In genomic region chr3:40763812-40764211, GRCh38 we compare ENCODE assay signal across 23 cellular contexts.
DNase-seq lines count a peak whose midpoint lies in the region; ATAC-seq, FAIRE-seq and TF ChIP-seq lines count a peak whose summit lies in the region.
"Had no signal": no experiment of that assay in that cellular context is flagged by ENCODE, and none has a peak within 500 bp of the region (broad histone marks: within the 10 kb centered on the region; RNA-seq: fewer than 3 reads in every experiment).

No MANE protein-coding gene starts in this region.

- H3F3A ChIP-seq in GM23338 (replicated peaks; ENCODE audit: low read depth) (no peaks in the 10 kb centered on the region), GM23248 (ENCODE audit: insufficient read depth) (no peaks in the 10 kb centered on the region)

- CTCF ChIA-PET in K562 (lab: Yijun Ruan, JAX; ENCODE audit: low intra/inter-chr PET ratio): no interaction called here

- WGBS in K562 (ENCODE audit: insufficient coverage, low coverage, missing lambda C conversion rate): 0% methylated on average over 4 of the region's 4 CpGs
- 41 to 43% methylated on average over 4 of the region's 4 CpGs for WGBS in GM23248 (ENCODE audit: low coverage in 1 of 2, low lambda C conversion rate in 2 of 2, missing lambda C conversion rate in 2 of 2), 2 experiments

- POLR2A ChIA-PET in K562 (lab: Yijun Ruan, JAX): no interaction called here

- peaks cover 18% of the 10 kb centered on the region; the same call in 2 of the 3 replicates for H3K9me3 Mint-ChIP-seq in GM23338

- H4K20me1 ChIP-seq in GM23338 (replicated peaks; ENCODE audit: insufficient read depth) (no peaks in the 10 kb centered on the region), Karpas-422 (ENCODE audit: insufficient read depth, low read depth, low read length) (no peaks in the 10 kb centered on the region), OCI-LY3 (ENCODE audit: insufficient read depth, low read length) (no peaks in the 10 kb centered on the region), K562 (replicated peaks; ENCODE audit: control insufficient read depth, insufficient read depth, low read length) (no peaks in the 10 kb centered on the region), GM23248 (ENCODE audit: insufficient read depth) (no peaks in the 10 kb centered on the region)

- no peaks in the 10 kb centered on the region for H3K27me3 ChIP-seq in GM23338 (ENCODE audit: insufficient read depth)
- no peaks in the 10 kb centered on the region for H3K27me3 ChIP-seq in Karpas-422 (ENCODE audit: low read length)
- H3K27me3 ChIP-seq in OCI-LY3 (ENCODE audit: low read depth, low read length): no peaks in the 10 kb centered on the region
- H3K27me3 ChIP-seq in K562 (ENCODE audit: control insufficient read depth in 2 of 2, insufficient read depth in 2 of 2, low read length in 2 of 2): no peaks in the 10 kb centered on the region
- no peaks in the 10 kb centered on the region for H3K27me3 ChIP-seq in GM23248 (replicated peaks; ENCODE audit: insufficient read depth)

- H3K27me3 Mint-ChIP-seq in GM23338 (ENCODE audit: insufficient read depth, low read depth, poor library complexity): no peaks in the 10 kb centered on the region

- no peaks in the 10 kb centered on the region for H3K4me1 ChIP-seq in GM23338 (ENCODE audit: insufficient read depth)
- no peaks in the 10 kb centered on the region for H3K4me1 ChIP-seq in Karpas-422 (ENCODE audit: low read length)
- peaks cover 52% of the 10 kb centered on the region for H3K4me1 ChIP-seq in OCI-LY3 (ENCODE audit: low read length)
- H3K4me1 ChIP-seq in K562 (replicated peaks in 1 of 2; ENCODE audit: control insufficient read depth in 2 of 2, insufficient read depth in 2 of 2, low read length in 2 of 2): no peaks in the 10 kb centered on the region
- no peaks in the 10 kb centered on the region for H3K4me1 ChIP-seq in GM23248 (ENCODE audit: insufficient read depth)

- TF ChIP-seq POLR2A in K562 (conservative IDR thresholded peaks at IDR 0.05): no peak

- H3K9me3 ChIP-seq in Karpas-422 (ENCODE audit: low read length): no peaks in the 10 kb centered on the region
- H3K9me3 ChIP-seq in OCI-LY3 (ENCODE audit: insufficient read depth, low read length): peaks cover 4% of the 10 kb centered on the region; the same call in 1 of the 2 replicates
- H3K9me3 ChIP-seq in K562 (replicated peaks; ENCODE audit: control insufficient read depth, insufficient read depth, low read depth, low read length): no peaks in the 10 kb centered on the region
- H3K9me3 ChIP-seq in GM23248 (ENCODE audit: low read depth): no peaks in the 10 kb centered on the region

- in situ Hi-C loops in K562 (cut with MboI): no loop called here
- in situ Hi-C loops in GM23248 (cut with MboI): no loop called here

- H3K9me1 ChIP-seq in K562 (ENCODE audit: control insufficient read depth, insufficient read depth, low read length): no peaks in the 10 kb centered on the region

- no peak overlapping the region for H3K4me3 Mint-ChIP-seq in GM23338
- H3K4me3 Mint-ChIP-seq: CD8-positive, alpha-beta T cell; H9; HFFc6; T-helper 2 cell treated with Interferon-gamma antibody and Interleukin-4, amounts not matched to agents 5 μg/mL and 100 μg/mL, for 36 hours had no signal

- TF ChIP-seq EP300 in K562 (IDR thresholded peaks at IDR 0.05; ENCODE audit: low read length): no peak

- H3K27ac ChIP-seq in GM23338 (ENCODE audit: low read depth): no peak overlapping the region
- H3K27ac ChIP-seq in Karpas-422 (ENCODE audit: low read length): no peak overlapping the region
- no peak overlapping the region for H3K27ac ChIP-seq in OCI-LY3 (ENCODE audit: low read length)
- no peak overlapping the region for H3K27ac ChIP-seq in K562 (ENCODE audit: extremely low read depth, low read depth, low read length)
- no peak overlapping the region for H3K27ac ChIP-seq in GM23248
- H3K27ac ChIP-seq: KMS-11, RWPE1 had no signal

- no peak overlapping the region for H3K27ac Mint-ChIP-seq in GM23338
- H3K27ac Mint-ChIP-seq: CD8-positive, alpha-beta T cell; H9; HFFc6; T-helper 2 cell treated with Interferon-gamma antibody and Interleukin-4, amounts not matched to agents 5 μg/mL and 100 μg/mL, for 36 hours had no signal

- H3K4me3 ChIP-seq in GM23338: no peak overlapping the region
- H3K4me3 ChIP-seq in Karpas-422 (ENCODE audit: low read length): no peak overlapping the region
- H3K4me3 ChIP-seq in OCI-LY3 (ENCODE audit: low read length): no peak overlapping the region
- H3K4me3 ChIP-seq in K562: no peak overlapping the region
- no peak overlapping the region for H3K4me3 ChIP-seq in GM23248

- ATAC-seq in GM23338 (no peak), K562 (peak; percentile 69; the same call in 2 of the 3 replicates)
- ATAC-seq: CD8-positive, alpha-beta T cell had no signal

- no peaks in the 10 kb centered on the region; the same call in 2 of the 3 replicates for H3K36me3 Mint-ChIP-seq in GM23338 (ENCODE audit: low read depth)
- H3K36me3 Mint-ChIP-seq: CD8-positive, alpha-beta T cell had no signal

- peak; percentile 21 for DNase-seq in GM23338 (ENCODE audit: low spot score)
- peak; percentile 57 for DNase-seq in Karpas-422
- no peak for DNase-seq in K562 (ENCODE audit: extremely low read depth in 1 of 4, low spot score in 3 of 4)
- DNase-seq in NCI-H526 treated with DMSO at 0.1 percent for 48 hours (lab: John Stamatoyannopoulos, UW): no peak
- no peak for DNase-seq in GM23248
- no peak for DNase-seq in foreskin melanocyte
- DNase-seq: C1 segment of cervical spinal cord; Calu3; CD8-positive, alpha-beta T cell; DND-41; H9; HFFc6; NCI-H2029; NCI-H446 treated with DMSO at 0.1 percent for 48 hours; NCI-H526; SHP77; T-helper 1 cell had no signal

- H3K4me2 ChIP-seq in GM23338: no peak overlapping the region
- no peak overlapping the region for H3K4me2 ChIP-seq in Karpas-422 (ENCODE audit: low read depth, low read length, poor library complexity, severe bottlenecking)
- peak overlapping the region; percentile 15; the same call in 1 of the 2 replicates for H3K4me2 ChIP-seq in OCI-LY3 (ENCODE audit: low read length)
- H3K4me2 ChIP-seq in K562 (ENCODE audit: insufficient read depth, low read length): no peak overlapping the region
- H3K4me2 ChIP-seq in GM23248 (ENCODE audit: unreplicated experiment): no peak overlapping the region
- H3K4me2 ChIP-seq: KMS-11 had no signal

- H3K79me2 ChIP-seq in GM23338 (replicated peaks; ENCODE audit: insufficient read depth) (no peaks in the 10 kb centered on the region), Karpas-422 (ENCODE audit: low read length) (no peaks in the 10 kb centered on the region), OCI-LY3 (ENCODE audit: low read length) (no peaks in the 10 kb centered on the region), K562 (ENCODE audit: control insufficient read depth, insufficient read depth, low read length) (no peaks in the 10 kb centered on the region), GM23248 (ENCODE audit: insufficient read depth) (no peaks in the 10 kb centered on the region)

- intact Hi-C loops in K562 (cut with micrococcal nuclease): no loop called here

- no peak for TF ChIP-seq RAD21 in K562 (CRISPR knock-in tag; conservative IDR thresholded peaks at IDR 0.05 in 1 of 2, IDR thresholded peaks at IDR 0.05 in 1 of 2)

- H3K36me3 ChIP-seq in GM23338 (ENCODE audit: insufficient read depth) (no peaks in the 10 kb centered on the region; the same call in 1 of the 2 replicates), Karpas-422 (ENCODE audit: insufficient read depth, low read length) (no peaks in the 10 kb centered on the region), OCI-LY3 (replicated peaks; ENCODE audit: low read depth, low read length) (peaks cover 4% of the 10 kb centered on the region), K562 (ENCODE audit: control insufficient read depth, insufficient read depth, low read length) (no peaks in the 10 kb centered on the region), GM23248 (ENCODE audit: low read depth) (no peaks in the 10 kb centered on the region)

- H2AFZ ChIP-seq in GM23338 (no peak overlapping the region), Karpas-422 (ENCODE audit: low read length) (no peak overlapping the region), OCI-LY3 (ENCODE audit: low read depth, low read length) (no peak overlapping the region), K562 (ENCODE audit: low read depth, low read length) (no peak overlapping the region), GM23248 (no peak overlapping the region)

- no peak for TF ChIP-seq CTCF in GM23338 (conservative IDR thresholded peaks at IDR 0.05; ENCODE audit: low read depth in 2 of 2)
- TF ChIP-seq CTCF in OCI-LY3 (IDR thresholded peaks at IDR 0.05; ENCODE audit: low read depth, low read length): no peak
- TF ChIP-seq CTCF in K562 (IDR thresholded peaks at IDR 0.05 in 2 of 3, conservative IDR thresholded peaks at IDR 0.05 in 1 of 3; ENCODE audit: insufficient read depth in 2 of 3, low read depth in 1 of 3, low read length in 3 of 3): no peak

- BruUV-seq in K562 (replicated peaks; lab: Mats Ljungman, UMichigan): no TSS peak

- no peaks in the 10 kb centered on the region for H3K4me1 Mint-ChIP-seq in GM23338
- H3K4me1 Mint-ChIP-seq: H9 had no signal

- no peak for FAIRE-seq in K562 (lab: Jason Lieb, UNC)
- FAIRE-seq: GM19239, HTR-8/SVneo had no signal

- H3K9ac ChIP-seq in Karpas-422 (ENCODE audit: low read length) (no peak overlapping the region), OCI-LY3 (ENCODE audit: low read length) (no peak overlapping the region), K562 (ENCODE audit: insufficient read depth in 1 of 2, low read depth in 2 of 2, low read length in 2 of 2) (no peak overlapping the region), GM23248 (no peak overlapping the region)
- H3K9ac ChIP-seq: KMS-11 had no signal

- H3K9me2 ChIP-seq in GM23338 (ENCODE audit: insufficient read depth) (peaks cover 7% of the 10 kb centered on the region), Karpas-422 (replicated peaks; ENCODE audit: insufficient read depth, low read length) (0 out of 2 replicates have a peak, but pooled peaks cover 4% of the 10 kb centered on the region), GM23248 (ENCODE audit: insufficient read depth) (no peaks in the 10 kb centered on the region)

TF ChIP-seq in GM23338, 12 proteins besides CTCF, POLR2A, EP300 and RAD21:
- no peak for TF ChIP-seq EZH2phosphoT487 (IDR thresholded peaks at IDR 0.05; ENCODE audit: unreplicated experiment)
- TF ChIP-seq NANOG (IDR thresholded peaks at IDR 0.05; ENCODE audit: borderline replicate concordance): no peak

TF ChIP-seq in K562, 482 proteins besides CTCF, POLR2A, EP300 and RAD21 (continues in another document):
- TF ChIP-seq RAD51 (IDR thresholded peaks at IDR 0.05; ENCODE audit: borderline replicate concordance, low read depth): peak; percentile 75
- no peak for TF ChIP-seq BCOR (IDR thresholded peaks at IDR 0.05)
- no peak for TF ChIP-seq TSC22D4 (tag; IDR thresholded peaks at IDR 0.05)
- peak; percentile 69 for TF ChIP-seq HCFC1 (IDR thresholded peaks at IDR 0.05; ENCODE audit: low read depth, low read length)
- peak; percentile 79 for TF ChIP-seq USF2 (CRISPR knock-in tag; IDR thresholded peaks at IDR 0.05)

Comparison
In these comparisons a context has a peak if more than half of its experiments do, and no peak if none do; other contexts are left out.
1. DNase-seq: peak in GM23338 (single experiment) and Karpas-422 (single experiment); none in K562 (0 of 4), NCI-H526 treated with DMSO at 0.1 percent for 48 hours (single experiment), GM23248 (single experiment) and foreskin melanocyte (single experiment).